8 cellular contexts compared by ENCODE assay signal in genomic region chr5:107673368-107674136, GRCh38. TPM values are rescaled to one million over a fixed set of nuclear protein-coding genes. Genes with fewer than 3 reads are reported as not detected.
DNase-seq lines count a peak whose midpoint lies in the region; ATAC-seq and TF ChIP-seq lines count a peak whose summit lies in the region.

No MANE protein-coding gene starts in this region.

- peaks cover 83% of the 10 kb centered on the region for H3K27me3 Mint-ChIP-seq in CD4-positive, alpha-beta T cell
- peaks cover 58 to 84% of the 10 kb centered on the region in 2 donors for H3K27me3 Mint-ChIP-seq in effector memory CD8-positive, alpha-beta T cell
- H3K27me3 Mint-ChIP-seq in memory B cell: peaks cover 19% of the 10 kb centered on the region

- DNase-seq in CD4-positive, alpha-beta T cell: peak; percentile 32 to 68 (median 47)
- peak; percentile 88 for DNase-seq in NCI-H774 (lab: John Stamatoyannopoulos, UW)
- DNase-seq in activated CD8-positive, alpha-beta memory T cell treated with anti-CD3 and anti-CD28 coated beads for 24 hours: peak; percentile 87
- DNase-seq in effector memory CD8-positive, alpha-beta T cell: peak; percentile 60 to 71 (median 66)
- peak; percentile 48 to 59 for DNase-seq in memory B cell (ENCODE audit: low spot score in 2 of 2)
- peak; percentile 55 for DNase-seq in stimulated activated CD8-positive, alpha-beta memory T cell treated with anti-CD3 and anti-CD28 coated beads, Interleukin-12 subunit alpha, Interleukin-12 subunit beta, amount 100 ng/mL, for 1 hour (ENCODE audit: low read depth)

- peak overlapping the region; percentile 86 for H3K4me3 Mint-ChIP-seq in CD4-positive, alpha-beta T cell
- peak overlapping the region; percentile 77 to 78 for H3K4me3 Mint-ChIP-seq in effector memory CD8-positive, alpha-beta T cell
- peak overlapping the region; percentile 83 for H3K4me3 Mint-ChIP-seq in memory B cell

- peak; percentile 72 for TF ChIP-seq CTCF in CD4-positive, alpha-beta T cell (IDR thresholded peaks at IDR 0.05)

- POLR2A ChIA-PET in CD4-positive, alpha-beta T cell (lab: Charles Lee): no interaction called here

- no peaks in the 10 kb centered on the region for H3K36me3 Mint-ChIP-seq in CD4-positive, alpha-beta T cell (ENCODE audit: low read depth)
- peaks cover 15% of the 10 kb centered on the region for H3K36me3 Mint-ChIP-seq in effector memory CD8-positive, alpha-beta T cell (ENCODE audit: insufficient read depth)
- no peaks in the 10 kb centered on the region for H3K36me3 Mint-ChIP-seq in memory B cell

- no peak overlapping the region for H3K27ac Mint-ChIP-seq in CD4-positive, alpha-beta T cell
- peak overlapping the region in 1 of 2 donors; percentile 66 for H3K27ac Mint-ChIP-seq in effector memory CD8-positive, alpha-beta T cell
- no peak overlapping the region for H3K27ac Mint-ChIP-seq in memory B cell

- peak; percentile 84 for ATAC-seq in CD4-positive, alpha-beta T cell (ENCODE audit: poor library complexity)
- ATAC-seq in GM19452 (IDR thresholded peaks at IDR 0.05; ENCODE audit: unreplicated experiment): peak; percentile 78
- peak; percentile 77 for ATAC-seq in HG03565 (IDR thresholded peaks at IDR 0.05; ENCODE audit: unreplicated experiment)
- peak; percentile 70 for ATAC-seq in effector memory CD8-positive, alpha-beta T cell (replicated peaks)
- peak; percentile 79 for ATAC-seq in memory B cell (ENCODE audit: low read depth)

- H3K9me3 Mint-ChIP-seq in CD4-positive, alpha-beta T cell: no peaks in the 10 kb centered on the region
- H3K9me3 Mint-ChIP-seq in effector memory CD8-positive, alpha-beta T cell: no peaks in the 10 kb centered on the region
- H3K9me3 Mint-ChIP-seq in memory B cell: no peaks in the 10 kb centered on the region

- H3K9me3 ChIP-seq in CD4-positive, alpha-beta T cell (ENCODE audit: control insufficient read depth, low read length): no peaks in the 10 kb centered on the region

- H3K27ac ChIP-seq in CD4-positive, alpha-beta T cell (ENCODE audit: low read depth, low read length): no peak overlapping the region

- intact Hi-C loops in CD4-positive, alpha-beta T cell (cut with DNase I, micrococcal nuclease): loop anchor here in 1 of 2 experiments (10.0 kb wide), 1 partner anchor 671 kb away; no protein-coding TSS in a partner anchor

- peaks cover 25% of the 10 kb centered on the region for H3K4me1 Mint-ChIP-seq in CD4-positive, alpha-beta T cell (ENCODE audit: low read depth)
- H3K4me1 Mint-ChIP-seq in effector memory CD8-positive, alpha-beta T cell (ENCODE audit: low read depth in 2 of 2): peaks cover 28 to 31% of the 10 kb centered on the region in 2 donors
- H3K4me1 Mint-ChIP-seq in memory B cell: peaks cover 19% of the 10 kb centered on the region

- CTCF ChIA-PET in CD4-positive, alpha-beta T cell (lab: Charles Lee): interaction anchor here (1.4 to 1.5 kb wide), 2 partner anchors 9 to 12 kb away, joined by 3 to 9 read pairs; no protein-coding TSS in a partner anchor

- peaks cover 63% of the 10 kb centered on the region for H3K27me3 ChIP-seq in CD4-positive, alpha-beta T cell (ENCODE audit: control insufficient read depth, insufficient read depth, low read length)

RNA-seq across cellular contexts. Expression of gene EFNA5, which starts 2.8 kb away (rescaled TPM):
- not detected for total RNA-seq in CD4-positive, alpha-beta T cell
